ENCODE assay signal across 12 cellular contexts in the genomic region with DNA sequence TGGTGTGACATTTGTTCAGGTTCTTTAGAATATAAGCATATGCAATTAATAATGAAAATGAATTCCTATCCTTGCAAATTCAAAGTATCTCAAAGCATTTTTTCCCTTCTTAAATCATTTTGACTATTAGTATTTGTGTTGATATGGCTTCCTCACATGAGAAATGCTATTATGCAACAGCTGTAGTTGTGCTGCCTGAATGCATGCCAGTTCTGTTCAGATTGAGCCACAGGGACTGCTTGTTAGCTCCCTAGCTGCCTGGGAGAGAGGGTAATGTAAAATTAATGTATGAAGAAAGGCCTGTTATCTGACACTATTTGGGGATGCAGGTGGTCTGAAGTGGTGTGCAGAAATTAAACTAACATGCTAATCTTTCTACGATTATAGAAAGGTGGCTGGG. TPM values are rescaled to one million over a fixed set of nuclear protein-coding genes. Genes with fewer than 3 reads are reported as not detected.
DNase-seq lines count a peak whose midpoint lies in the region; ATAC-seq and TF ChIP-seq lines count a peak whose summit lies in the region.
"Had no signal": no experiment of that assay in that cellular context is flagged by ENCODE, and none has a peak within 500 bp of the region (broad histone marks: within the 10 kb centered on the region; RNA-seq: fewer than 3 reads in every experiment).

No MANE protein-coding gene starts in this region.

- DNase-seq in Right ventricle myocardium inferior (ENCODE audit: missing footprints) (peak; percentile 67), cardiac septum (ENCODE audit: low spot score) (no peak), chondrocyte (ENCODE audit: low spot score) (no peak), medulla oblongata (ENCODE audit: extremely low spot score) (peak; percentile 46), retina (no peak), NCI-H187 treated with DMSO at 0.1 percent for 48 hours (lab: John Stamatoyannopoulos, UW) (no peak), immature natural killer cell (no peak)
- no peak for DNase-seq in activated T-helper 2 cell treated with anti-CD3 and anti-CD28 coated beads, Interferon-gamma antibody, Interleukin-2, Interleukin-4, amounts not matched to agents 10 μg/mL and 5 μg/mL and 100 μg/mL, durations not matched to agents 14 hours and 24 hours and 36 hours (ENCODE audit: low spot score)
- DNase-seq: activated naive CD8-positive, alpha-beta T cell treated with anti-CD3 and anti-CD28 coated beads for 36 hours; naive B cell; PC-9 had no signal

- H3K4me1 Mint-ChIP-seq in chondrocyte (ENCODE audit: low read depth) (peaks cover 82% of the 10 kb centered on the region), immature natural killer cell (no peaks in the 10 kb centered on the region)
- H3K4me1 Mint-ChIP-seq in activated T-helper 2 cell treated with anti-CD3 and anti-CD28 coated beads, Interferon-gamma antibody, Interleukin-2, Interleukin-4, amounts not matched to agents 10 μg/mL and 5 μg/mL and 100 μg/mL, durations not matched to agents 14 hours and 24 hours and 36 hours (ENCODE audit: low read depth): no peaks in the 10 kb centered on the region

- intact Hi-C loops in Right ventricle myocardium inferior (cut with DNase I): no loop called here
- intact Hi-C loops in cardiac septum (cut with DNase I): no loop called here
- intact Hi-C loops in activated T-helper 2 cell treated with anti-CD3 and anti-CD28 coated beads, Interferon-gamma antibody, Interleukin-2, Interleukin-4, amounts not matched to agents 10 μg/mL and 5 μg/mL and 100 μg/mL, durations not matched to agents 14 hours and 24 hours and 36 hours (cut with micrococcal nuclease): no loop called here

- H3K27ac Mint-ChIP-seq in chondrocyte (ENCODE audit: unreplicated experiment) (peak overlapping the region; percentile 45), immature natural killer cell (no peak overlapping the region)
- no peak overlapping the region for H3K27ac Mint-ChIP-seq in activated T-helper 2 cell treated with anti-CD3 and anti-CD28 coated beads, Interferon-gamma antibody, Interleukin-2, Interleukin-4, amounts not matched to agents 10 μg/mL and 5 μg/mL and 100 μg/mL, durations not matched to agents 14 hours and 24 hours and 36 hours
- H3K27ac Mint-ChIP-seq: activated naive CD8-positive, alpha-beta T cell treated with anti-CD3 and anti-CD28 coated beads for 36 hours; naive B cell; WTC11 had no signal

- H3K27me3 Mint-ChIP-seq in chondrocyte (ENCODE audit: low read depth) (no peaks in the 10 kb centered on the region), immature natural killer cell (ENCODE audit: low read depth in 3 of 3) (peaks cover 0 to 2% (median 1%) of the 10 kb centered on the region in 3 donors)
- H3K27me3 Mint-ChIP-seq in activated T-helper 2 cell treated with anti-CD3 and anti-CD28 coated beads, Interferon-gamma antibody, Interleukin-2, Interleukin-4, amounts not matched to agents 10 μg/mL and 5 μg/mL and 100 μg/mL, durations not matched to agents 14 hours and 24 hours and 36 hours (ENCODE audit: low read depth): peaks cover 13% of the 10 kb centered on the region
- H3K27me3 Mint-ChIP-seq: activated naive CD8-positive, alpha-beta T cell treated with anti-CD3 and anti-CD28 coated beads for 36 hours; naive B cell had no signal

- H3K9me3 Mint-ChIP-seq in chondrocyte (ENCODE audit: low read depth) (no peaks in the 10 kb centered on the region), immature natural killer cell (peaks cover 0 to 2% (median 0%) of the 10 kb centered on the region in 6 donors)
- H3K9me3 Mint-ChIP-seq in activated T-helper 2 cell treated with anti-CD3 and anti-CD28 coated beads, Interferon-gamma antibody, Interleukin-2, Interleukin-4, amounts not matched to agents 10 μg/mL and 5 μg/mL and 100 μg/mL, durations not matched to agents 14 hours and 24 hours and 36 hours: no peaks in the 10 kb centered on the region
- H3K9me3 Mint-ChIP-seq: activated naive CD8-positive, alpha-beta T cell treated with anti-CD3 and anti-CD28 coated beads for 36 hours; naive B cell; WTC11 had no signal

- H3K4me3 Mint-ChIP-seq in chondrocyte (ENCODE audit: unreplicated experiment): no peak overlapping the region
- no peak overlapping the region for H3K4me3 Mint-ChIP-seq in activated T-helper 2 cell treated with anti-CD3 and anti-CD28 coated beads, Interferon-gamma antibody, Interleukin-2, Interleukin-4, amounts not matched to agents 10 μg/mL and 5 μg/mL and 100 μg/mL, durations not matched to agents 14 hours and 24 hours and 36 hours (ENCODE audit: low read depth)
- no peak overlapping the region for H3K4me3 Mint-ChIP-seq in immature natural killer cell
- H3K4me3 Mint-ChIP-seq: activated naive CD8-positive, alpha-beta T cell treated with anti-CD3 and anti-CD28 coated beads for 36 hours; naive B cell; WTC11 had no signal

- ATAC-seq in Right ventricle myocardium inferior: peak; percentile 77
- ATAC-seq: WTC11 had no signal

- no peak for TF ChIP-seq CTCF in chondrocyte (IDR thresholded peaks at IDR 0.05)

- H3K36me3 Mint-ChIP-seq in chondrocyte (ENCODE audit: low read depth) (no peaks in the 10 kb centered on the region), immature natural killer cell (no peaks in the 10 kb centered on the region)
- H3K36me3 Mint-ChIP-seq in activated T-helper 2 cell treated with anti-CD3 and anti-CD28 coated beads, Interferon-gamma antibody, Interleukin-2, Interleukin-4, amounts not matched to agents 10 μg/mL and 5 μg/mL and 100 μg/mL, durations not matched to agents 14 hours and 24 hours and 36 hours (ENCODE audit: low read depth): no peaks in the 10 kb centered on the region
- H3K36me3 Mint-ChIP-seq: naive B cell, WTC11 had no signal

RNA-seq across cellular contexts. Expression of a gene that starts 45.5 kb away (rescaled TPM):
- total RNA-seq in Right ventricle myocardium inferior: 4.9 TPM
- total RNA-seq in cardiac septum: 2.9 TPM
- total RNA-seq in chondrocyte: 10.4 to 13.7 TPM (median 10.5 TPM) in 3 replicates
- 0.14 TPM in 2 replicates for total RNA-seq in activated T-helper 2 cell treated with anti-CD3 and anti-CD28 coated beads, Interferon-gamma antibody, Interleukin-2, Interleukin-4, amounts not matched to agents 10 μg/mL and 5 μg/mL and 100 μg/mL, durations not matched to agents 14 hours and 24 hours and 36 hours
- not detected for polyA plus RNA-seq in immature natural killer cell

Comparison
In these comparisons a context has a peak if more than half of its experiments do, and no peak if none do; other contexts are left out.
1. DNase-seq: peak in Right ventricle myocardium inferior (single experiment) and medulla oblongata (single experiment); none in cardiac septum (single experiment), chondrocyte (single experiment), retina (single experiment), NCI-H187 treated with DMSO at 0.1 percent for 48 hours (single experiment), activated T-helper 2 cell treated with anti-CD3 and anti-CD28 coated beads, Interferon-gamma antibody, Interleukin-2, Interleukin-4, amounts not matched to agents 10 μg/mL and 5 μg/mL and 100 μg/mL, durations not matched to agents 14 hours and 24 hours and 36 hours (single experiment) and immature natural killer cell (0 of 3).